17 cellular contexts compared by ENCODE assay signal in the genomic region with DNA sequence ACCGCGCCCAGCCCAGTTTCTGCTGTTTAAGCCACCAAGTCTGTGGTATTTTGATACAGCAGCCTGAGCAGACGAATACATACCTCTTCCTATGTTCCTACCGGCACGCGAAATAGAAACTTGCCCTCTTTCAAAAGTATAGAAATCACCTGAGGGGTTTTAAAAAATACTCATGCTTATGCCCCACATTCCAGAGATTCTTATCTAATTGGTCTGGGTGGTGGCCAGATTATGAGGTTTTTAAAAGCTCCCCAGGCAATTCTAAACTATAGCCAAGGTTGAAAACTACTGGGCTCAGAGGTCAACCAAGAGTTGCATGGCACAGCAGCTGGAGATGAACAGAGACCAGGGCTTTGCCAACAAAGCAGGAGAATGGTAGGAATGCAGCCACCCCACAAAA. TPM values are rescaled to one million over a fixed set of nuclear protein-coding genes. Genes with fewer than 3 reads are reported as not detected.
DNase-seq lines count a peak whose midpoint lies in the region; ATAC-seq and TF ChIP-seq lines count a peak whose summit lies in the region.
"Had no signal": no experiment of that assay in that cellular context is flagged by ENCODE, and none has a peak within 500 bp of the region (broad histone marks: within the 10 kb centered on the region; RNA-seq: fewer than 3 reads in every experiment).

No MANE protein-coding gene starts in this region.

- TF ChIP-seq CTCF in PC-3 (conservative IDR thresholded peaks at IDR 0.05; ENCODE audit: low read depth, low read length) = no peak
- no peak for TF ChIP-seq CTCF in epithelial cell of esophagus (IDR thresholded peaks at IDR 0.05; ENCODE audit: insufficient read depth, low read depth, low read length, missing control alignments)

- H3K4me1 Mint-ChIP-seq in activated CD4-positive, alpha-beta T cell treated with anti-CD3 and anti-CD28 coated beads for 36 hours = peaks cover 17% of the 10 kb centered on the region

- peaks cover 4% of the 10 kb centered on the region for H3F3A ChIP-seq in PC-3 (ENCODE audit: low read length, unreplicated experiment)

- H3K4me3 Mint-ChIP-seq in activated CD4-positive, alpha-beta T cell treated with anti-CD3 and anti-CD28 coated beads for 36 hours = peak overlapping the region; percentile 33

- H3K4me3 ChIP-seq in PC-3 (ENCODE audit: low read length) (no peak overlapping the region), epithelial cell of esophagus (ENCODE audit: low read length) (no peak overlapping the region)

- no TSS peak for BruUV-seq in PC-3 (replicated peaks; lab: Mats Ljungman, UMichigan)

- H4K20me1 ChIP-seq in PC-3 (ENCODE audit: low read length) = no peaks in the 10 kb centered on the region

- peak overlapping the region; percentile 20; the same call in 1 of the 2 replicates for H3K27ac ChIP-seq in PC-3 (ENCODE audit: low read length)

- H3K4me1 ChIP-seq in PC-3 (ENCODE audit: insufficient read depth, low read length) = peaks cover 38% of the 10 kb centered on the region
- H3K4me1 ChIP-seq: BE2C had no signal

- H2AFZ ChIP-seq in PC-3 (ENCODE audit: low read length) = no peak overlapping the region

- H3K9ac ChIP-seq in PC-3 (ENCODE audit: low read length) = no peak overlapping the region

- POLR2A ChIA-PET in activated CD4-positive, alpha-beta T cell treated with anti-CD3 and anti-CD28 coated beads for 36 hours (lab: Charles Lee) = no interaction called here
- POLR2A ChIA-PET in PC-3 (lab: Charles Lee; ENCODE audit: unreplicated experiment) = no interaction called here

- intact Hi-C loops in activated CD4-positive, alpha-beta T cell treated with anti-CD3 and anti-CD28 coated beads for 36 hours (cut with DNase I, micrococcal nuclease) = loop anchor here (10.0 kb wide), 5 partner anchors 123 to 923 kb away; a partner anchor contains a TSS
- intact Hi-C loops in PC-3 (cut with micrococcal nuclease) = no loop called here

- no peaks in the 10 kb centered on the region for H3K36me3 ChIP-seq in PC-3 (ENCODE audit: low read depth, low read length)
- H3K36me3 ChIP-seq: BE2C had no signal

- peaks cover 47% of the 10 kb centered on the region for H3K36me3 Mint-ChIP-seq in activated CD4-positive, alpha-beta T cell treated with anti-CD3 and anti-CD28 coated beads for 36 hours (ENCODE audit: low read depth)

- no peaks in the 10 kb centered on the region for H3K27me3 Mint-ChIP-seq in activated CD4-positive, alpha-beta T cell treated with anti-CD3 and anti-CD28 coated beads for 36 hours
- H3K27me3 Mint-ChIP-seq: CD4-positive, alpha-beta memory T cell had no signal

- no peaks in the 10 kb centered on the region for H3K9me3 ChIP-seq in PC-3 (ENCODE audit: low read length)
- H3K9me3 ChIP-seq: BE2C had no signal

- CTCF ChIA-PET in activated CD4-positive, alpha-beta T cell treated with anti-CD3 and anti-CD28 coated beads for 36 hours (lab: Charles Lee) = no interaction called here
- CTCF ChIA-PET in PC-3 (lab: Charles Lee) = no interaction called here

- no peak for DNase-seq in activated CD4-positive, alpha-beta T cell treated with anti-CD3 and anti-CD28 coated beads for 36 hours
- no peak for DNase-seq in activated CD4-positive, alpha-beta T cell treated with anti-CD3 and anti-CD28 coated beads for 48 hours
- peak; percentile 32 for DNase-seq in EL
- peak; percentile 89 for DNase-seq in PC-3
- DNase-seq in epithelial cell of esophagus (ENCODE audit: low read depth) = peak; percentile 35
- DNase-seq in NCI-H1105 (lab: John Stamatoyannopoulos, UW) = no peak
- DNase-seq in stimulated activated CD4-positive, alpha-beta T cell treated with anti-CD3 and anti-CD28 coated beads, Interleukin-1b, Interleukin-23, amount 100 ng/mL, for 48 hours = no peak
- DNase-seq: 8988T; BE2C; Calu3; CD4-positive, alpha-beta memory T cell; KG1; NCI-H1092; NCI-H2227 treated with DMSO at 0.1 percent for 48 hours; SHP77 treated with DMSO at 0.1 percent for 48 hours had no signal

- no peaks in the 10 kb centered on the region for H3K79me2 ChIP-seq in PC-3 (ENCODE audit: low read length)

- no peaks in the 10 kb centered on the region for H3K9me2 ChIP-seq in PC-3 (replicated peaks; ENCODE audit: low read length)

- ATAC-seq in activated CD4-positive, alpha-beta T cell treated with anti-CD3 and anti-CD28 coated beads for 36 hours = no peak
- peak; percentile 23 for ATAC-seq in PC-3
- ATAC-seq in GM21367 (IDR thresholded peaks at IDR 0.05; ENCODE audit: unreplicated experiment) = no peak
- ATAC-seq: Panc1 had no signal

- H3K27ac Mint-ChIP-seq in activated CD4-positive, alpha-beta T cell treated with anti-CD3 and anti-CD28 coated beads for 36 hours = no peak overlapping the region

- peak overlapping the region; percentile 39 for H3K4me2 ChIP-seq in PC-3 (ENCODE audit: low read length)

- no peaks in the 10 kb centered on the region for H3K9me3 Mint-ChIP-seq in activated CD4-positive, alpha-beta T cell treated with anti-CD3 and anti-CD28 coated beads for 36 hours (ENCODE audit: low read depth)
- H3K9me3 Mint-ChIP-seq: CD4-positive, alpha-beta memory T cell had no signal

- H3K27me3 ChIP-seq in PC-3 (ENCODE audit: low read length) = no peaks in the 10 kb centered on the region
- H3K27me3 ChIP-seq: BE2C had no signal

RNA-seq across cellular contexts. Expression of a gene that starts 24.9 kb away (rescaled TPM):
- 100 to 1,000 TPM; 513 to 554 TPM for total RNA-seq in activated CD4-positive, alpha-beta T cell treated with anti-CD3 and anti-CD28 coated beads for 36 hours
- 206 and 207 TPM in 2 replicates for total RNA-seq in PC-3 (2014; rRNA removed)

Comparison
In these comparisons a context has a peak if more than half of its experiments do, and no peak if none do; other contexts are left out.
1. DNase-seq: peak in EL (single experiment), PC-3 (single experiment) and epithelial cell of esophagus (single experiment); none in activated CD4-positive, alpha-beta T cell treated with anti-CD3 and anti-CD28 coated beads for 36 hours (single experiment), activated CD4-positive, alpha-beta T cell treated with anti-CD3 and anti-CD28 coated beads for 48 hours (single experiment), NCI-H1105 (single experiment) and stimulated activated CD4-positive, alpha-beta T cell treated with anti-CD3 and anti-CD28 coated beads, Interleukin-1b, Interleukin-23, amount 100 ng/mL, for 48 hours (single experiment).